Comparison of ENCODE assay signal across 21 cellular contexts in the genomic region with DNA sequence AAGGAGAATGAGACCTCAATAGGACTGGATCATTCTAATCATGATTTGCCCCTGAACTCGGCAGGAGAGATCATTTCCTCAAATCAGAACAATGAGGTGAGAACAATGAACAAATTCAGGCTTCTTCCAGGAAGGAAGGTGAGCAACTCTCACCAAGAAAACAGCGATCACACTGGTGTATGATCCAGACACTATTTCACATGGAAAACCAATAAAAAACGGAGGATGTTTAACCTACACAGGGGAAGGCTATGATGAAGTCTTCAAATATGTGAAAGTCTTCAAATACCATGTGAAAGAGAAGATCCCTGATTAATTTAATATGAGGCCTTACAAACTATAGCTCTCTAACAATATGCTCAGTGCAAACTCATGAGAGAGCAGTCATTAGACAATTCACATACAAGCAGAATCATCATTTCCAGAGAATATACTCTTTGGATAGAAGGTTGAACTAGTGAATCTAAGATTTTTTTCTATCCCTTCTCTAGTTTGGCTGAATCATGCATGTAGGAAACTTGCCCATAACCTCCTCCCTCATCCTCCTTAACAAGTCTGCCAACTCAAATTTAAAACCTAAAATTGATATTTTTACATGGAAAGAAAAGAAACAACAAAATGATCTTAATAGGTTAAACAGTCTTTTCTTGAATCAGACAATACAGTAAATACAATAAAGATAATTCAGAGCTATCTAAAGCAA.
A peak's percentile ranks its signal among the peaks of the same experiment; 100 is the strongest.
DNase-seq lines count a peak whose midpoint lies in the region; ATAC-seq and TF ChIP-seq lines count a peak whose summit lies in the region.
"Had no signal": no experiment of that assay in that cellular context is flagged by ENCODE, and none has a peak within 500 bp of the region (broad histone marks: within the 10 kb centered on the region; RNA-seq: fewer than 3 reads in every experiment).

No MANE protein-coding gene starts in this region.

- no peaks in the 10 kb centered on the region for H3K36me3 Mint-ChIP-seq in brain

- H3K36me3 ChIP-seq in uterus (no peaks in the 10 kb centered on the region), gastroesophageal sphincter (no peaks in the 10 kb centered on the region)
- H3K36me3 ChIP-seq: SJSA1 had no signal

- H3K27me3 Mint-ChIP-seq in brain, result no peaks in the 10 kb centered on the region
- H3K27me3 Mint-ChIP-seq: B cell had no signal

- H3K27ac ChIP-seq in uterus (peak overlapping the region; percentile 19 to 28), gastroesophageal sphincter (no peak overlapping the region)
- H3K27ac ChIP-seq: 22Rv1, KMS-11, SJSA1 had no signal

- 66 to 76% methylated on average over 3 of the region's 3 CpGs for WGBS in gastroesophageal sphincter (ENCODE audit: low coverage in 1 of 2), 2 donors

- H3K9me3 Mint-ChIP-seq in brain, result peaks cover 0 to 3% (median 0%) of the 10 kb centered on the region in 5 experiments

- no peaks in the 10 kb centered on the region for H3K27me3 ChIP-seq in uterus
- H3K27me3 ChIP-seq in gastroesophageal sphincter, result no peaks in the 10 kb centered on the region
- H3K27me3 ChIP-seq: SJSA1 had no signal

- intact Hi-C loops in uterus (cut with DNase I; ENCODE audit: low total_unique reads), result no loop called here

- ATAC-seq in HG03520 (IDR thresholded peaks at IDR 0.05; ENCODE audit: unreplicated experiment) (no peak), gastroesophageal sphincter (no peak)
- ATAC-seq: HCT116 had no signal

- peak; percentile 10 to 38 for DNase-seq in NCI-H446 (lab: John Stamatoyannopoulos, UW)
- no peak for DNase-seq in NCI-H446 treated with DMSO at 0.1 percent for 48 hours (lab: John Stamatoyannopoulos, UW)
- peak; percentile 63 for DNase-seq in fibroblast of the aortic adventitia (ENCODE audit: low read depth)
- no peak for DNase-seq in uterus
- DNase-seq in GM19238 (ENCODE audit: insufficient read length, low spot score), result no peak
- DNase-seq: Caco-2, GF-D8, GOT3, MV-4-11, NCI-H1694 treated with DMSO at 0.1 percent for 48 hours, NCI-H2107, NCI-H2227 treated with DMSO at 0.1 percent for 48 hours, NCI-H526 had no signal

- no peaks in the 10 kb centered on the region for H3K9me3 ChIP-seq in uterus
- no peaks in the 10 kb centered on the region for H3K9me3 ChIP-seq in gastroesophageal sphincter
- H3K9me3 ChIP-seq: Caco-2, SJSA1 had no signal

- H3K4me1 ChIP-seq in uterus (no peaks in the 10 kb centered on the region), gastroesophageal sphincter (no peaks in the 10 kb centered on the region)
- H3K4me1 ChIP-seq: Caco-2, SJSA1 had no signal

- peak overlapping the region in 3 of 5 experiments; percentile 45 to 90 (median 83) for H3K27ac Mint-ChIP-seq in brain
- H3K27ac Mint-ChIP-seq: B cell had no signal

- H3K4me3 Mint-ChIP-seq in brain, result peak overlapping the region in 1 of 5 experiments; percentile 37
- H3K4me3 Mint-ChIP-seq: B cell had no signal

- no peak for TF ChIP-seq CTCF in brain (conservative IDR thresholded peaks at IDR 0.05)
- no peak for TF ChIP-seq CTCF in fibroblast of the aortic adventitia (IDR thresholded peaks at IDR 0.05; ENCODE audit: insufficient read depth, low read length)
- TF ChIP-seq CTCF in uterus (IDR thresholded peaks at IDR 0.05), result no peak
- TF ChIP-seq CTCF in gastroesophageal sphincter (IDR thresholded peaks at IDR 0.05), result no peak

- no peak for TF ChIP-seq EP300 in gastroesophageal sphincter (IDR thresholded peaks at IDR 0.05)

- no peaks in the 10 kb centered on the region for H3K4me1 Mint-ChIP-seq in brain
- H3K4me1 Mint-ChIP-seq: B cell had no signal

- TF ChIP-seq POLR2A in uterus (IDR thresholded peaks at IDR 0.05) (no peak), gastroesophageal sphincter (IDR thresholded peaks at IDR 0.05) (no peak)

- H3K4me3 ChIP-seq in fibroblast of the aortic adventitia (ENCODE audit: low read depth, low read length) (no peak overlapping the region), uterus (no peak overlapping the region), gastroesophageal sphincter (no peak overlapping the region)
- H3K4me3 ChIP-seq: SJSA1 had no signal

Comparison
In these comparisons a context has a peak if more than half of its experiments do, and no peak if none do; other contexts are left out.
1. DNase-seq: peak in NCI-H446 (2 of 2) and fibroblast of the aortic adventitia (single experiment); none in NCI-H446 treated with DMSO at 0.1 percent for 48 hours (single experiment), uterus (0 of 2) and GM19238 (single experiment).
2. H3K27ac ChIP-seq: peak in uterus (2 of 2); none in gastroesophageal sphincter (0 of 4).